9 cellular contexts compared by ENCODE assay signal in genomic region chr11:128515766-128516466, GRCh38.
DNase-seq lines count a peak whose midpoint lies in the region; ATAC-seq, FAIRE-seq and TF ChIP-seq lines count a peak whose summit lies in the region.
"Had no signal": no experiment of that assay in that cellular context is flagged by ENCODE, and none has a peak within 500 bp of the region (broad histone marks: within the 10 kb centered on the region; RNA-seq: fewer than 3 reads in every experiment).

No MANE protein-coding gene starts in this region.

- H2AFZ ChIP-seq in keratinocyte (ENCODE audit: control insufficient read depth, low read length): no peak overlapping the region

- H3K9me3 Mint-ChIP-seq in activated CD4-positive, alpha-beta T cell treated with anti-CD3 and anti-CD28 coated beads, Interleukin-2, amount 10 ng/mL, durations not matched to agents 24 days and 14 days: no peaks in the 10 kb centered on the region
- H3K9me3 Mint-ChIP-seq in activated B cell treated with CpG ODN at 0.5 μM for 24 hours: no peaks in the 10 kb centered on the region
- no peaks in the 10 kb centered on the region for H3K9me3 Mint-ChIP-seq in stimulated activated naive CD8-positive, alpha-beta T cell treated with anti-CD3 and anti-CD28 coated beads, Interleukin-15, amount 100 ng/mL, for 72 hours

- H3K4me2 ChIP-seq in keratinocyte (ENCODE audit: control insufficient read depth, extremely low read depth, insufficient read depth, low read depth, low read length): peak overlapping the region; percentile 95

- peak overlapping the region; percentile 99 for H3K27ac Mint-ChIP-seq in activated CD4-positive, alpha-beta T cell treated with anti-CD3 and anti-CD28 coated beads, Interleukin-2, amount 10 ng/mL, durations not matched to agents 24 days and 14 days
- peak overlapping the region; percentile 97 for H3K27ac Mint-ChIP-seq in activated B cell treated with CpG ODN at 0.5 μM for 24 hours
- peak overlapping the region; percentile 89 to 99 for H3K27ac Mint-ChIP-seq in stimulated activated naive CD8-positive, alpha-beta T cell treated with anti-CD3 and anti-CD28 coated beads, Interleukin-15, amount 100 ng/mL, for 72 hours

- no peaks in the 10 kb centered on the region for H3K9me3 ChIP-seq in keratinocyte (ENCODE audit: control insufficient read depth, low read depth, low read length)

- H4K20me1 ChIP-seq in keratinocyte (ENCODE audit: control insufficient read depth, extremely low read depth, insufficient read depth, low read length): peaks cover 45% of the 10 kb centered on the region

- H3K27ac ChIP-seq in keratinocyte (ENCODE audit: control insufficient read depth, insufficient read depth, low read length): peak overlapping the region; percentile 10

- H3K36me3 Mint-ChIP-seq in activated CD4-positive, alpha-beta T cell treated with anti-CD3 and anti-CD28 coated beads, Interleukin-2, amount 10 ng/mL, durations not matched to agents 24 days and 14 days (ENCODE audit: low read depth): peaks cover 93% of the 10 kb centered on the region
- peaks cover 89% of the 10 kb centered on the region for H3K36me3 Mint-ChIP-seq in activated B cell treated with CpG ODN at 0.5 μM for 24 hours (ENCODE audit: low read depth)

- peaks cover 55% of the 10 kb centered on the region for H3K4me1 ChIP-seq in keratinocyte (ENCODE audit: control insufficient read depth, extremely low read depth, insufficient read depth, low read length)

- H3K4me3 Mint-ChIP-seq in activated CD4-positive, alpha-beta T cell treated with anti-CD3 and anti-CD28 coated beads, Interleukin-2, amount 10 ng/mL, durations not matched to agents 24 days and 14 days: peak overlapping the region; percentile 93
- peak overlapping the region; percentile 99 for H3K4me3 Mint-ChIP-seq in activated B cell treated with CpG ODN at 0.5 μM for 24 hours
- H3K4me3 Mint-ChIP-seq in stimulated activated naive CD8-positive, alpha-beta T cell treated with anti-CD3 and anti-CD28 coated beads, Interleukin-15, amount 100 ng/mL, for 72 hours: peak overlapping the region; percentile 84 to 90

- H3K36me3 ChIP-seq in keratinocyte (ENCODE audit: control insufficient read depth in 2 of 2, extremely low read depth in 1 of 2, insufficient read depth in 2 of 2, low read length in 2 of 2): peaks cover 6 to 36% of the 10 kb centered on the region in 2 experiments

- no peak for TF ChIP-seq CTCF in activated B cell treated with CpG ODN at 0.5 μM for 24 hours (IDR thresholded peaks at IDR 0.05)
- TF ChIP-seq CTCF in keratinocyte (optimal IDR thresholded peaks at IDR 0.05 in 1 of 3, IDR thresholded peaks at IDR 0.05 in 1 of 3, conservative IDR thresholded peaks at IDR 0.05 in 1 of 3; ENCODE audit: extremely low read depth in 1 of 3, insufficient read depth in 2 of 3, low read length in 3 of 3): no peak

- no peaks in the 10 kb centered on the region for H3K27me3 ChIP-seq in keratinocyte (ENCODE audit: control insufficient read depth, extremely low read depth, insufficient read depth, low read length)

- FAIRE-seq in keratinocyte (lab: Jason Lieb, UNC) (no peak), RCC 7860 (lab: Jason Lieb, UNC) (no peak)

- intact Hi-C loops in activated CD4-positive, alpha-beta T cell treated with anti-CD3 and anti-CD28 coated beads, Interleukin-2, amount 10 ng/mL, durations not matched to agents 24 days and 14 days (cut with micrococcal nuclease): loop anchor here (2.0 kb wide), 1 partner anchor 43 kb away; no protein-coding TSS in a partner anchor
- intact Hi-C loops in activated B cell treated with CpG ODN at 0.5 μM for 24 hours (cut with micrococcal nuclease): no loop called here

- H3K9me1 ChIP-seq in keratinocyte (ENCODE audit: control insufficient read depth, extremely low read depth, insufficient read depth, low read length): peaks cover 12% of the 10 kb centered on the region

- peak; percentile 64 for DNase-seq in activated CD4-positive, alpha-beta T cell treated with anti-CD3 and anti-CD28 coated beads, Interleukin-2, amount 10 ng/mL, durations not matched to agents 24 days and 14 days
- DNase-seq in activated CD4-positive, alpha-beta T cell treated with anti-CD3 and anti-CD28 coated beads for 4 hours: no peak
- no peak for DNase-seq in activated B cell treated with CpG ODN at 0.5 μM for 24 hours
- DNase-seq in keratinocyte (ENCODE audit: low read depth, low spot score): no peak
- no peak for DNase-seq in stimulated activated naive CD8-positive, alpha-beta T cell treated with anti-CD3 and anti-CD28 coated beads, Interleukin-15, amount 100 ng/mL, for 72 hours
- no peak for DNase-seq in OCI-M2 (lab: John Stamatoyannopoulos, UW; ENCODE audit: unreplicated experiment)
- no peak for DNase-seq in RCC 7860 (ENCODE audit: low spot score)
- DNase-seq: NCI-H1417 treated with DMSO at 0.1 percent for 48 hours had no signal

- POLR2A ChIA-PET in activated B cell treated with CpG ODN at 0.5 μM for 24 hours (lab: Charles Lee): interaction anchor here (1.3 to 12.7 kb wide), 8 partner anchors 7 to 242 kb away, joined by 3 to 283 read pairs (median 119); no protein-coding TSS in a partner anchor

- CTCF ChIA-PET in activated B cell treated with CpG ODN at 0.5 μM for 24 hours (lab: Charles Lee): interaction anchor here (1.4 kb wide), 1 partner anchor 226 kb away, joined by 4 read pairs; no protein-coding TSS in a partner anchor

- no peaks in the 10 kb centered on the region for H3K27me3 Mint-ChIP-seq in activated CD4-positive, alpha-beta T cell treated with anti-CD3 and anti-CD28 coated beads, Interleukin-2, amount 10 ng/mL, durations not matched to agents 24 days and 14 days
- H3K27me3 Mint-ChIP-seq in activated B cell treated with CpG ODN at 0.5 μM for 24 hours: no peaks in the 10 kb centered on the region
- no peaks in the 10 kb centered on the region for H3K27me3 Mint-ChIP-seq in stimulated activated naive CD8-positive, alpha-beta T cell treated with anti-CD3 and anti-CD28 coated beads, Interleukin-15, amount 100 ng/mL, for 72 hours

- dilution Hi-C loops in keratinocyte (cut with MboI; ENCODE audit: extremely low pct_ligation_motif_present, low sequenced_read_pairs): loop anchor here (25.0 kb wide), 1 partner anchor 96 kb away; no protein-coding TSS in a partner anchor

- H3K79me2 ChIP-seq in keratinocyte (ENCODE audit: control insufficient read depth, insufficient read depth, low read length): peaks cover 100% of the 10 kb centered on the region

- ATAC-seq in activated B cell treated with CpG ODN at 0.5 μM for 24 hours (ENCODE audit: low read depth) (no peak), GM18511 (IDR thresholded peaks at IDR 0.05; ENCODE audit: unreplicated experiment) (no peak)
- ATAC-seq in stimulated activated naive CD8-positive, alpha-beta T cell treated with anti-CD3 and anti-CD28 coated beads, Interleukin-15, amount 100 ng/mL, for 72 hours: no peak

- H3K4me1 Mint-ChIP-seq in activated CD4-positive, alpha-beta T cell treated with anti-CD3 and anti-CD28 coated beads, Interleukin-2, amount 10 ng/mL, durations not matched to agents 24 days and 14 days: peaks cover 71% of the 10 kb centered on the region
- peaks cover 93% of the 10 kb centered on the region for H3K4me1 Mint-ChIP-seq in activated B cell treated with CpG ODN at 0.5 μM for 24 hours
- H3K4me1 Mint-ChIP-seq in stimulated activated naive CD8-positive, alpha-beta T cell treated with anti-CD3 and anti-CD28 coated beads, Interleukin-15, amount 100 ng/mL, for 72 hours: peaks cover 40% of the 10 kb centered on the region

- no peak overlapping the region for H3K9ac ChIP-seq in keratinocyte (ENCODE audit: control insufficient read depth, extremely low read depth, insufficient read depth, low read length)

- H3K4me3 ChIP-seq in keratinocyte (ENCODE audit: control insufficient read depth in 2 of 3, extremely low read depth in 1 of 3, insufficient read depth in 2 of 3, low read depth in 1 of 3, low read length in 3 of 3): peak overlapping the region in 2 of 3 experiments; percentile 18 to 44
